ENCODE assay signal across 1 cellular context in genomic region chr12:27665704-27666103, GRCh38.
TF ChIP-seq lines count a peak whose summit lies in the region.

No MANE protein-coding gene starts in this region.

TF ChIP-seq in A549, 52 proteins besides CTCF, POLR2A, EP300 and RAD21 (continued from another document):
- TF ChIP-seq MAFK (IDR thresholded peaks at IDR 0.05; ENCODE audit: partially characterized antibody): peak; percentile 13
